In the genomic region with DNA sequence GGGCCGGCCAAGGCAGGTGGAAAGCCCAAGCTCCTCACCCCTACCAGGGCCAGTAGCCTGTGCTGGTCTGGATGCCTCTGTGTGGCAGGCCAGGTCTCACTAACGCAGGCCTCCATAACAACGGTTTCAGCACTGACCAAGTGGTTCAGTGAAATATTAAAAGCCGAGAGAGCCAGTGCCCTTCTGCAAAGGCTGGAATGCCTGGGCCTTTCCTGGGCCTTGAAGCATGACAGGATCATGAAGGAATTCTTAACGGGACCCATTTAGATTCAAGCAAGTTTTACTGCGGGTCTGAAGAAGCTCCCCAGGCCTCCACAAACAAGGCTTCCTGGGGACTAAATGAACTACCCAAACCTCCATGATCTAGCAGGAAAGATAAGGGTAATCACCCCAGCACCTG, we compare ENCODE assay signal across 28 cellular contexts. TPM values are rescaled to one million over a fixed set of nuclear protein-coding genes. Genes with fewer than 3 reads are reported as not detected.
"Had no signal": no experiment of that assay in that cellular context is flagged by ENCODE, and none has a peak within 500 bp of the region (broad histone marks: within the 10 kb centered on the region; RNA-seq: fewer than 3 reads in every experiment).

No MANE protein-coding gene starts in this region.

- H3K27me3 Mint-ChIP-seq: stimulated activated memory B cell treated with anti-CD40 and anti-IgM and Interleukin-4, amounts not matched to agents 10 μg/mL and 1 μg/mL and 100 μg/mL, for 72 hours; stimulated activated naive CD8-positive, alpha-beta T cell treated with anti-CD3 and anti-CD28 coated beads, Interleukin-15, Interleukin-2, amounts not matched to agents 100 ng/mL and 50 ng/mL, for 24 hours had no signal

- H3K36me3 Mint-ChIP-seq: mesothelial cell of epicardium; natural killer cell treated with Interleukin-12 subunit alpha and Interleukin-12 subunit beta and Interleukin-15 and Interleukin-18, amount 100 ng/mL, for 72 hours; stimulated activated memory B cell treated with anti-CD40 and anti-IgM and Interleukin-4, amounts not matched to agents 10 μg/mL and 1 μg/mL and 100 μg/mL, for 72 hours had no signal

- ATAC-seq: left lobe of liver; right lobe of liver; stimulated activated memory B cell treated with anti-CD40 and anti-IgM and Interleukin-4, amounts not matched to agents 10 μg/mL and 1 μg/mL and 100 μg/mL, for 72 hours had no signal

- H3K4me1 ChIP-seq: colonic mucosa, right lobe of liver, tibial nerve, upper lobe of right lung, vagina had no signal

- H3K27ac Mint-ChIP-seq: mesothelial cell of epicardium; natural killer cell treated with Interleukin-12 subunit alpha and Interleukin-12 subunit beta and Interleukin-15 and Interleukin-18, amount 100 ng/mL, for 72 hours; stimulated activated memory B cell treated with anti-CD40 and anti-IgM and Interleukin-4, amounts not matched to agents 10 μg/mL and 1 μg/mL and 100 μg/mL, for 72 hours; stimulated activated naive CD8-positive, alpha-beta T cell treated with anti-CD3 and anti-CD28 coated beads, Interleukin-15, Interleukin-2, amounts not matched to agents 100 ng/mL and 50 ng/mL, for 24 hours had no signal

- H2AFZ ChIP-seq: hepatocyte had no signal

- H3K4me3 Mint-ChIP-seq: mesothelial cell of epicardium; natural killer cell treated with Interleukin-12 subunit alpha and Interleukin-12 subunit beta and Interleukin-15 and Interleukin-18, amount 100 ng/mL, for 72 hours; stimulated activated memory B cell treated with anti-CD40 and anti-IgM and Interleukin-4, amounts not matched to agents 10 μg/mL and 1 μg/mL and 100 μg/mL, for 72 hours; stimulated activated naive CD8-positive, alpha-beta T cell treated with anti-CD3 and anti-CD28 coated beads, Interleukin-15, Interleukin-2, amounts not matched to agents 100 ng/mL and 50 ng/mL, for 24 hours had no signal

- H3K79me2 ChIP-seq: hepatocyte had no signal

- H3K9me3 ChIP-seq: colonic mucosa, neutrophil, ovary, right lobe of liver, tibial nerve, upper lobe of right lung, vagina had no signal

- DNase-seq: colonic mucosa; dermis blood vessel endothelial cell; foreskin melanocyte; head of caudate nucleus; kidney; mammary epithelial cell; ovary; retina; right lobe of liver; stimulated activated CD4-positive, alpha-beta T cell treated with anti-CD3 and anti-CD28 coated beads, Interleukin-4, amount 100 ng/mL, for 24 hours; upper lobe of right lung had no signal

- H3K4me1 Mint-ChIP-seq: mesothelial cell of epicardium; stimulated activated memory B cell treated with anti-CD40 and anti-IgM and Interleukin-4, amounts not matched to agents 10 μg/mL and 1 μg/mL and 100 μg/mL, for 72 hours had no signal

- H3K27me3 ChIP-seq: colonic mucosa, hepatocyte, ovary, right lobe of liver, tibial nerve, upper lobe of right lung, vagina had no signal

- H3K4me3 ChIP-seq: colonic mucosa, hepatocyte, ovary, right lobe of liver, tibial nerve, upper lobe of right lung, vagina had no signal

- H3K9me3 Mint-ChIP-seq: natural killer cell treated with Interleukin-12 subunit alpha and Interleukin-12 subunit beta and Interleukin-15 and Interleukin-18, amount 100 ng/mL, for 72 hours; stimulated activated naive CD8-positive, alpha-beta T cell treated with anti-CD3 and anti-CD28 coated beads, Interleukin-15, Interleukin-2, amounts not matched to agents 100 ng/mL and 50 ng/mL, for 24 hours had no signal

- H3K4me2 ChIP-seq: hepatocyte had no signal

- H3K36me3 ChIP-seq: colonic mucosa, neutrophil, ovary, right lobe of liver, tibial nerve, upper lobe of right lung, vagina had no signal

- H3K27ac ChIP-seq: colonic mucosa, hepatocyte, neutrophil, ovary, right lobe of liver, tibial nerve, upper lobe of right lung, vagina had no signal

RNA-seq across cellular contexts. Expression of gene ADAD2, which starts 16.3 kb away (rescaled TPM):
- total RNA-seq: cerebellum; colonic mucosa; dermis blood vessel endothelial cell; endothelial cell of umbilical vein; hepatocyte; left lobe of liver; mesothelial cell of epicardium; myocyte; natural killer cell treated with Interleukin-12 subunit alpha and Interleukin-12 subunit beta and Interleukin-15 and Interleukin-18, amount 100 ng/mL, for 72 hours; posterior vena cava; temporal lobe; vagina had no signal
- polyA plus RNA-seq: mammary epithelial cell had no signal

RNA-seq across cellular contexts. Expression of gene KCNG4, which starts 32.5 kb away (rescaled TPM):
- total RNA-seq: cerebellum; colonic mucosa; dermis blood vessel endothelial cell; endothelial cell of umbilical vein; hepatocyte; kidney; left lobe of liver; lower leg skin; mammary epithelial cell; mesothelial cell of epicardium; mucosa of gallbladder; natural killer cell treated with Interleukin-12 subunit alpha and Interleukin-12 subunit beta and Interleukin-15 and Interleukin-18, amount 100 ng/mL, for 72 hours; ovary; posterior vena cava; right lobe of liver; temporal lobe; upper lobe of right lung; vagina had no signal
- polyA plus RNA-seq: endothelial cell of umbilical vein, esophagus, hepatocyte, mammary epithelial cell, ovary had no signal
